Comparison of ENCODE assay signal across 27 cellular contexts in the genomic region with DNA sequence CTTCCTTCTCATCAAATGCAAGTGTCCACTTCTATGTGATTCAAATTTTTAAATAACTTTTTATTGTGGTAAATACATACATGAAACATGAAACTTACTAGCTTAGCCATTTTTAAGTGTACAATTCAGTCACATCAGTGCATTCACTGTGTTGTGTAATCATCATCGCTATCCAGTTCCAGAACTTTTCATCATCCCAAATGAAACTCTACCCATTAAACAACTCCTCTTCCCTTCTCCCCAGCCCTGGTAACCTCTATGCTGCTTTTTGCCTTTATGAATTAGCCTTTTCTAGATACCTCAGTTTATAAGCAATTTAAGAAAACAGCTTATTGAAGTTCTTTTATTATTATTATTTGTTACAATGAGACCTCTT. TPM values are rescaled to one million over a fixed set of nuclear protein-coding genes. Genes with fewer than 3 reads are reported as not detected.
"Had no signal": no experiment of that assay in that cellular context is flagged by ENCODE, and none has a peak within 500 bp of the region (broad histone marks: within the 10 kb centered on the region; RNA-seq: fewer than 3 reads in every experiment).

No MANE protein-coding gene starts in this region.

- ATAC-seq: activated CD8-positive, alpha-beta T cell treated with anti-CD3 and anti-CD28 coated beads, Interleukin-2, amount 10 ng/mL, durations not matched to agents 7 days and 5 days; body of pancreas; Panc1 had no signal

- H3K9me3 ChIP-seq: ascending aorta, body of pancreas, SJCRH30, SK-N-SH had no signal

- H3K9me2 ChIP-seq: SK-N-SH had no signal

- H3K27me3 ChIP-seq: ascending aorta, body of pancreas, SJCRH30 had no signal

- H3K36me3 ChIP-seq: ascending aorta, SJCRH30 had no signal

- DNase-seq: activated CD4-positive, alpha-beta T cell treated with anti-CD3 and anti-CD28 coated beads for 48 hours; activated CD4-positive, alpha-beta T cell treated with anti-CD3 and anti-CD28 coated beads, Interleukin-2, amount 50 U/mL, for 4 hours; activated CD4-positive, CD25-positive, alpha-beta regulatory T cell treated with anti-CD3 and anti-CD28 coated beads, Interleukin-2, amount 50 U/mL, for 72 hours; activated CD8-positive, alpha-beta memory T cell treated with anti-CD3 and anti-CD28 coated beads, Interleukin-2, amount 50 U/mL, for 48 hours; activated CD8-positive, alpha-beta T cell treated with anti-CD3 and anti-CD28 coated beads, Interleukin-2, amount 10 ng/mL, durations not matched to agents 7 days and 5 days; activated naive CD4-positive, alpha-beta T cell treated with anti-CD3 and anti-CD28 coated beads, Interleukin-2, amount 50 U/mL, for 16 hours; activated naive CD8-positive, alpha-beta T cell treated with anti-CD3 and anti-CD28 coated beads, Interleukin-2, amount 10 ng/mL, durations not matched to agents 7 days and 5 days; activated T-cell treated with anti-CD3 and anti-CD28 coated beads, Interleukin-2, amount 50 U/mL, for 1 hour; body of pancreas; NCI-H1092 treated with DMSO at 0.1 percent for 48 hours; NCI-H1436; NCI-H1694 treated with DMSO at 0.1 percent for 48 hours; NCI-H2081; NCI-H510A treated with DMSO at 0.1 percent for 48 hours; NCI-H69; NK-92 treated with Interleukin-12 subunit alpha and Interleukin-12 subunit beta, amount 100 ng/mL, for 24 hours; OCI-M1; Right ventricle myocardium superior; RPMI8226; SK-N-SH; SW 1271; T-helper 9 cell had no signal

- H3K4me1 ChIP-seq: body of pancreas, SJCRH30 had no signal

- H3K9ac ChIP-seq: KMS-11, SK-N-SH had no signal

- H3K27ac ChIP-seq: ascending aorta, body of pancreas, KMS-11, SJCRH30 had no signal

- H3K4me3 ChIP-seq: ascending aorta, body of pancreas, SJCRH30 had no signal

- H3K4me2 ChIP-seq: KMS-11, SK-N-SH had no signal

RNA-seq across cellular contexts. Expression of a gene that starts 41.1 kb away (rescaled TPM):
- total RNA-seq: MCF 10A had no signal
